Comparison of ENCODE assay signal across 1 cellular context in genomic region chr20:50146732-50147662, GRCh38.
TF ChIP-seq lines count a peak whose summit lies in the region.

No MANE protein-coding gene starts in this region.

TF ChIP-seq in H1, 55 proteins besides CTCF, POLR2A, EP300 and RAD21:
- no peak for TF ChIP-seq ZNF274 (IDR thresholded peaks at IDR 0.05; ENCODE audit: borderline replicate concordance, extremely low read depth, low read length)
- TF ChIP-seq SIX5 (IDR thresholded peaks at IDR 0.05; ENCODE audit: low read depth, low read length): no peak
- no peak for TF ChIP-seq RXRA (IDR thresholded peaks at IDR 0.05; ENCODE audit: insufficient read depth, low read depth, low read length)
- no peak for TF ChIP-seq ATF3 (IDR thresholded peaks at IDR 0.05; ENCODE audit: insufficient read depth, low read depth, low read length)
- TF ChIP-seq NRF1 (IDR thresholded peaks at IDR 0.05; ENCODE audit: low read depth, low read length): no peak
- peak; percentile 45; the same call in 1 of the 2 replicates for TF ChIP-seq MAX (IDR thresholded peaks at IDR 0.05)
- TF ChIP-seq POLR2AphosphoS5 (IDR thresholded peaks at IDR 0.05; ENCODE audit: low read depth, low read length): no peak
- no peak for TF ChIP-seq HDAC6 (IDR thresholded peaks at IDR 0.05; ENCODE audit: low read depth, low read length)
- no peak for TF ChIP-seq CBX5 (IDR thresholded peaks at IDR 0.05; ENCODE audit: low read depth, low read length)
- TF ChIP-seq CTBP2 (IDR thresholded peaks at IDR 0.05; ENCODE audit: borderline replicate concordance, insufficient read depth, insufficient read length, low read length): no peak
- TF ChIP-seq GTF2F1 (IDR thresholded peaks at IDR 0.05; ENCODE audit: borderline replicate concordance, low read depth, low read length): no peak
- peak; percentile 65; the same call in 1 of the 2 replicates for TF ChIP-seq YY1 (IDR thresholded peaks at IDR 0.05; ENCODE audit: low read depth, low read length)
- TF ChIP-seq SAP30 (IDR thresholded peaks at IDR 0.05; ENCODE audit: insufficient read depth, insufficient replicate concordance, low read length): no peak
- peak in 1 of 2 experiments; percentile 74; a peak in 2 of 4 replicates for TF ChIP-seq SIN3A (conservative IDR thresholded peaks at IDR 0.05 in 1 of 2, IDR thresholded peaks at IDR 0.05 in 1 of 2; ENCODE audit: low read depth in 1 of 2, low read length in 2 of 2)
- no peak for TF ChIP-seq SP1 (IDR thresholded peaks at IDR 0.05; ENCODE audit: low read depth, low read length)
- TF ChIP-seq NANOG (IDR thresholded peaks at IDR 0.05; ENCODE audit: insufficient read depth, low read depth, low read length, poor library complexity, severe bottlenecking): no peak
- TF ChIP-seq ATF2 (IDR thresholded peaks at IDR 0.05; ENCODE audit: low read length): no peak
TF ChIP-seq in H1: peak in this region for 3.
